In genomic region chr20:48603116-48603818, GRCh38 we compare ENCODE assay signal across 2 cellular contexts.
TF ChIP-seq lines count a peak whose summit lies in the region.

No MANE protein-coding gene starts in this region.

TF ChIP-seq in HepG2, 621 proteins besides CTCF, POLR2A, EP300 and RAD21:
- TF ChIP-seq, protein P1, sequence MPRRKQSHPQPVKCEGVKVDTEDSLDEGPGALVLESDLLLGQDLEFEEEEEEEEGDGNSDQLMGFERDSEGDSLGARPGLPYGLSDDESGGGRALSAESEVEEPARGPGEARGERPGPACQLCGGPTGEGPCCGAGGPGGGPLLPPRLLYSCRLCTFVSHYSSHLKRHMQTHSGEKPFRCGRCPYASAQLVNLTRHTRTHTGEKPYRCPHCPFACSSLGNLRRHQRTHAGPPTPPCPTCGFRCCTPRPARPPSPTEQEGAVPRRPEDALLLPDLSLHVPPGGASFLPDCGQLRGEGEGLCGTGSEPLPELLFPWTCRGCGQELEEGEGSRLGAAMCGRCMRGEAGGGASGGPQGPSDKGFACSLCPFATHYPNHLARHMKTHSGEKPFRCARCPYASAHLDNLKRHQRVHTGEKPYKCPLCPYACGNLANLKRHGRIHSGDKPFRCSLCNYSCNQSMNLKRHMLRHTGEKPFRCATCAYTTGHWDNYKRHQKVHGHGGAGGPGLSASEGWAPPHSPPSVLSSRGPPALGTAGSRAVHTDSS (CRISPR knock-in tag; conservative IDR thresholded peaks at IDR 0.05): no peak
- TF ChIP-seq ZNF251 (CRISPR knock-in tag; IDR thresholded peaks at IDR 0.05): no peak
- no peak for TF ChIP-seq ATF3 (CRISPR knock-in tag; IDR thresholded peaks at IDR 0.05)
- TF ChIP-seq FOSL2 (CRISPR knock-in tag; IDR thresholded peaks at IDR 0.05): no peak
- TF ChIP-seq, protein P2, sequence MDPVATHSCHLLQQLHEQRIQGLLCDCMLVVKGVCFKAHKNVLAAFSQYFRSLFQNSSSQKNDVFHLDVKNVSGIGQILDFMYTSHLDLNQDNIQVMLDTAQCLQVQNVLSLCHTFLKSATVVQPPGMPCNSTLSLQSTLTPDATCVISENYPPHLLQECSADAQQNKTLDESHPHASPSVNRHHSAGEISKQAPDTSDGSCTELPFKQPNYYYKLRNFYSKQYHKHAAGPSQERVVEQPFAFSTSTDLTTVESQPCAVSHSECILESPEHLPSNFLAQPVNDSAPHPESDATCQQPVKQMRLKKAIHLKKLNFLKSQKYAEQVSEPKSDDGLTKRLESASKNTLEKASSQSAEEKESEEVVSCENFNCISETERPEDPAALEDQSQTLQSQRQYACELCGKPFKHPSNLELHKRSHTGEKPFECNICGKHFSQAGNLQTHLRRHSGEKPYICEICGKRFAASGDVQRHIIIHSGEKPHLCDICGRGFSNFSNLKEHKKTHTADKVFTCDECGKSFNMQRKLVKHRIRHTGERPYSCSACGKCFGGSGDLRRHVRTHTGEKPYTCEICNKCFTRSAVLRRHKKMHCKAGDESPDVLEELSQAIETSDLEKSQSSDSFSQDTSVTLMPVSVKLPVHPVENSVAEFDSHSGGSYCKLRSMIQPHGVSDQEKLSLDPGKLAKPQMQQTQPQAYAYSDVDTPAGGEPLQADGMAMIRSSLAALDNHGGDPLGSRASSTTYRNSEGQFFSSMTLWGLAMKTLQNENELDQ (CRISPR knock-in tag; IDR thresholded peaks at IDR 0.05; ENCODE audit: borderline replicate concordance): no peak
- no peak for TF ChIP-seq SMC3 (IDR thresholded peaks at IDR 0.05; ENCODE audit: low read length)
- no peak for TF ChIP-seq ZNF432 (CRISPR knock-in tag; IDR thresholded peaks at IDR 0.05; ENCODE audit: borderline replicate concordance)
- no peak for TF ChIP-seq THAP7 (CRISPR knock-in tag; IDR thresholded peaks at IDR 0.05)

TF ChIP-seq in WTC11, 78 proteins besides CTCF, POLR2A, EP300 and RAD21 (continued from another document):
- TF ChIP-seq NR1H2 (CRISPR knock-in tag; IDR thresholded peaks at IDR 0.05): no peak
- TF ChIP-seq USF2 (CRISPR knock-in tag; IDR thresholded peaks at IDR 0.05): no peak
- TF ChIP-seq, protein P3, sequence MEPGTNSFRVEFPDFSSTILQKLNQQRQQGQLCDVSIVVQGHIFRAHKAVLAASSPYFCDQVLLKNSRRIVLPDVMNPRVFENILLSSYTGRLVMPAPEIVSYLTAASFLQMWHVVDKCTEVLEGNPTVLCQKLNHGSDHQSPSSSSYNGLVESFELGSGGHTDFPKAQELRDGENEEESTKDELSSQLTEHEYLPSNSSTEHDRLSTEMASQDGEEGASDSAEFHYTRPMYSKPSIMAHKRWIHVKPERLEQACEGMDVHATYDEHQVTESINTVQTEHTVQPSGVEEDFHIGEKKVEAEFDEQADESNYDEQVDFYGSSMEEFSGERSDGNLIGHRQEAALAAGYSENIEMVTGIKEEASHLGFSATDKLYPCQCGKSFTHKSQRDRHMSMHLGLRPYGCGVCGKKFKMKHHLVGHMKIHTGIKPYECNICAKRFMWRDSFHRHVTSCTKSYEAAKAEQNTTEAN (CRISPR knock-in tag; IDR thresholded peaks at IDR 0.05): no peak
- TF ChIP-seq E2F5 (CRISPR knock-in tag; IDR thresholded peaks at IDR 0.05): no peak
- no peak for TF ChIP-seq ZSCAN18 (CRISPR knock-in tag; IDR thresholded peaks at IDR 0.05)
- TF ChIP-seq GRHL2 (CRISPR knock-in tag; IDR thresholded peaks at IDR 0.05; ENCODE audit: insufficient replicate concordance, severe bottlenecking): no peak
- TF ChIP-seq, protein P4, sequence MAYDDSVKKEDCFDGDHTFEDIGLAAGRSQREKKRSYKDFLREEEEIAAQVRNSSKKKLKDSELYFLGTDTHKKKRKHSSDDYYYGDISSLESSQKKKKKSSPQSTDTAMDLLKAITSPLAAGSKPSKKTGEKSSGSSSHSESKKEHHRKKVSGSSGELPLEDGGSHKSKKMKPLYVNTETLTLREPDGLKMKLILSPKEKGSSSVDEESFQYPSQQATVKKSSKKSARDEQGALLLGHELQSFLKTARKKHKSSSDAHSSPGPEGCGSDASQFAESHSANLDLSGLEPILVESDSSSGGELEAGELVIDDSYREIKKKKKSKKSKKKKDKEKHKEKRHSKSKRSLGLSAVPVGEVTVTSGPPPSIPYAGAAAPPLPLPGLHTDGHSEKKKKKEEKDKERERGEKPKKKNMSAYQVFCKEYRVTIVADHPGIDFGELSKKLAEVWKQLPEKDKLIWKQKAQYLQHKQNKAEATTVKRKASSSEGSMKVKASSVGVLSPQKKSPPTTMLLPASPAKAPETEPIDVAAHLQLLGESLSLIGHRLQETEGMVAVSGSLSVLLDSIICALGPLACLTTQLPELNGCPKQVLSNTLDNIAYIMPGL (CRISPR knock-in tag; IDR thresholded peaks at IDR 0.05): no peak
- TF ChIP-seq EMX1 (CRISPR knock-in tag; IDR thresholded peaks at IDR 0.05): no peak
- TF ChIP-seq TCF7 (CRISPR knock-in tag; IDR thresholded peaks at IDR 0.05; ENCODE audit: low read depth): no peak
- no peak for TF ChIP-seq TEAD4 (CRISPR knock-in tag; IDR thresholded peaks at IDR 0.05)
- no peak for TF ChIP-seq MXD4 (CRISPR knock-in tag; IDR thresholded peaks at IDR 0.05; ENCODE audit: borderline replicate concordance)
- no peak for TF ChIP-seq CREM (CRISPR knock-in tag; IDR thresholded peaks at IDR 0.05)
- TF ChIP-seq ARID4B (CRISPR knock-in tag; IDR thresholded peaks at IDR 0.05; ENCODE audit: borderline replicate concordance): no peak
- no peak for TF ChIP-seq ATF3 (CRISPR knock-in tag; conservative IDR thresholded peaks at IDR 0.05)
- no peak for TF ChIP-seq PRRX2 (CRISPR knock-in tag; IDR thresholded peaks at IDR 0.05)
- no peak for TF ChIP-seq ZMAT4 (CRISPR knock-in tag; IDR thresholded peaks at IDR 0.05)
